In genomic region chr9:132369421-132369820, GRCh38 we compare ENCODE assay signal across 32 cellular contexts. TPM values are rescaled to one million over a fixed set of nuclear protein-coding genes. Genes with fewer than 3 reads are reported as not detected.
"Had no signal": no experiment of that assay in that cellular context is flagged by ENCODE, and none has a peak within 500 bp of the region (broad histone marks: within the 10 kb centered on the region; RNA-seq: fewer than 3 reads in every experiment).

No MANE protein-coding gene starts in this region.

- H3K36me3 Mint-ChIP-seq: immature natural killer cell had no signal

- FAIRE-seq: urothelium cell line had no signal

- H3K9me3 ChIP-seq: left ventricle myocardium inferior, psoas muscle, right atrium auricular region, right lobe of liver, suprapubic skin, thoracic aorta, tibial artery, upper lobe of right lung had no signal

- H3K36me3 ChIP-seq: left ventricle myocardium inferior, right atrium auricular region, right lobe of liver, thoracic aorta, upper lobe of right lung had no signal

- H3K4me1 ChIP-seq: parathyroid adenoma, psoas muscle, right lobe of liver, suprapubic skin, tibial artery had no signal

- H2AFZ ChIP-seq: parathyroid adenoma had no signal

- H3K9ac ChIP-seq: parathyroid adenoma had no signal

- H3K27ac Mint-ChIP-seq: nephron; stimulated activated naive CD8-positive, alpha-beta T cell treated with anti-CD3 and anti-CD28 coated beads, Interleukin-15, Interleukin-2, amounts not matched to agents 100 ng/mL and 50 ng/mL, for 24 hours had no signal

- H3K4me1 Mint-ChIP-seq: nephron had no signal

- H3K27ac ChIP-seq: left ventricle myocardium inferior, parathyroid adenoma, psoas muscle, right atrium auricular region, right lobe of liver, suprapubic skin, thoracic aorta, tibial artery, upper lobe of right lung had no signal

- H3K4me3 ChIP-seq: left ventricle myocardium inferior, lung, psoas muscle, right atrium auricular region, right lobe of liver, smooth muscle cell, suprapubic skin, thoracic aorta, tibial artery, upper lobe of right lung had no signal

- ATAC-seq: naive thymus-derived CD8-positive, alpha-beta T cell; psoas muscle; right lobe of liver; upper lobe of right lung had no signal

- H3K4me3 Mint-ChIP-seq: immature natural killer cell; memory B cell; nephron; neural crest cell; stimulated activated naive CD8-positive, alpha-beta T cell treated with anti-CD3 and anti-CD28 coated beads, Interleukin-15, Interleukin-2, amounts not matched to agents 100 ng/mL and 50 ng/mL, for 24 hours had no signal

- H3K9me3 Mint-ChIP-seq: immature natural killer cell; memory B cell; naive thymus-derived CD8-positive, alpha-beta T cell; nephron; neural crest cell; stimulated activated naive CD8-positive, alpha-beta T cell treated with anti-CD3 and anti-CD28 coated beads, Interleukin-15, Interleukin-2, amounts not matched to agents 100 ng/mL and 50 ng/mL, for 24 hours had no signal

- H3K27me3 Mint-ChIP-seq: memory B cell; stimulated activated naive CD8-positive, alpha-beta T cell treated with anti-CD3 and anti-CD28 coated beads, Interleukin-15, Interleukin-2, amounts not matched to agents 100 ng/mL and 50 ng/mL, for 24 hours had no signal

- DNase-seq: hypothalamus; immature natural killer cell; islet precursor cell; left ventricle myocardium inferior; naive thymus-derived CD8-positive, alpha-beta T cell; nucleus accumbens; psoas muscle; stimulated activated CD4-positive, alpha-beta T cell treated with anti-CD3 and anti-CD28 coated beads, Interleukin-1b, Interleukin-23, amount 100 ng/mL, for 48 hours; stimulated activated CD4-positive, alpha-beta T cell treated with anti-CD3 and anti-CD28 coated beads, Interleukin-2, amount 100 ng/mL, for 48 hours; stimulated activated CD4-positive, alpha-beta T cell treated with anti-CD3 and anti-CD28 coated beads, Interleukin-4, amount 100 ng/mL, for 4 hours; stimulated activated CD8-positive, alpha-beta memory T cell treated with anti-CD3 and anti-CD28 coated beads, Interleukin-4, amount 100 ng/mL, for 48 hours; stimulated activated naive CD4-positive, alpha-beta T cell; tibial artery; trophoblast cell; upper lobe of right lung had no signal

- H3K4me2 ChIP-seq: smooth muscle cell had no signal

- H3K27me3 ChIP-seq: right atrium auricular region, right lobe of liver, suprapubic skin, tibial artery, upper lobe of right lung had no signal

- H3K79me2 ChIP-seq: parathyroid adenoma had no signal

RNA-seq across cellular contexts. Expression of gene CFAP77, which starts 40.6 kb away (rescaled TPM):
- total RNA-seq: lower leg skin; mucosa of gallbladder; naive thymus-derived CD8-positive, alpha-beta T cell; posterior vena cava; psoas muscle; right lobe of liver; skeletal muscle tissue; smooth muscle cell; subcutaneous adipose tissue; thoracic aorta; upper lobe of right lung had no signal
- polyA plus RNA-seq: immature natural killer cell; naive thymus-derived CD8-positive, alpha-beta T cell; psoas muscle had no signal
